ENCODE assay signal across 9 cellular contexts in the genomic region with DNA sequence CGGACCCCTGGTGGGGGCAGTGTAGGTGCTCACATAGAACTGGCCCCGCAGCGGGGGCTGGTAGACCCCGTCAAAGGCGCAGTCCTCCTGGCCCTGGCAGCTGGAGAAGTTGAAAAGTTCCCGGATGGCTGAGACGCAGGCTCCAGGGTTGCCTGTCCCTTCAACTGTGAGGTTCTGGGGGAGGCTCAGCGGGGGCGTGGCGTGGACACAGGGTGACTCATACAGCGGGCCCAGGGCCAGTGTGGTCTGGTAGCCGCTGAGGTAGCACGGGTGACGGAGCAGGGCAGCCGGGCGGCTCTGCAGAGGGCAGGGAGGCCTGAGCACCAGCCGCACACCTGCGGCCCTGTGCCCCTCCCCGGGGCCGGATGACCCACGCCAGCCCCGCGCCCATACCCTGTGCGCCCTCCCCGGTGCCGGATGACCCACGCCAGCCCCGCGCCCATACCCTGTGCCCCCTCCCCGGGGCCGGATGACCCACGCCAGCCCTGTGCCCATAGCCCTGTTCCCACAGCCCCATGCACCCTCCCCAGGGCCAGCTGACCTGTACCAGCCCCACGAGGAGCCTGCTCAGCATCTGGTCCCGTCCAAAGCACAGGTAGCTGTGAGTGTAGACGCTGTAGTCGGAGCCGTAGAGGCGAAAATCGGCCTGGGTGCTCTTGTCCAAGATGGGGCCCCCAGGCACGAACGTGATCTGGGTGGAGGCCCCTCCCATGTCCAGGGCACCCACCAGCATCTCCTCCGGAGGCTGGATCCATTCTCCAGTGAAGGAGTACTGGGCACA. TPM values are rescaled to one million over a fixed set of nuclear protein-coding genes. Genes with fewer than 3 reads are reported as not detected.
DNase-seq lines count a peak whose midpoint lies in the region; TF ChIP-seq lines count a peak whose summit lies in the region.
"Had no signal": no experiment of that assay in that cellular context is flagged by ENCODE, and none has a peak within 500 bp of the region (broad histone marks: within the 10 kb centered on the region; RNA-seq: fewer than 3 reads in every experiment).

No MANE protein-coding gene starts in this region.

- intact Hi-C loops in thyroid gland (cut with DNase I), result no loop called here

- peak overlapping the region; percentile 54 for H3K9ac ChIP-seq in adipocyte (ENCODE audit: low read length)

- no peak for TF ChIP-seq POLR2A in thyroid gland (IDR thresholded peaks at IDR 0.05)

- H3K4me1 ChIP-seq in adipocyte (ENCODE audit: control insufficient read depth, insufficient read depth, low read length) (peaks cover 4% of the 10 kb centered on the region), thyroid gland (peaks cover 0 to 27% of the 10 kb centered on the region in 2 donors)

- H3K27ac ChIP-seq in thyroid gland, result peak overlapping the region in 1 of 3 donors; percentile 56

- H3K9me3 ChIP-seq in adipocyte (ENCODE audit: control insufficient read depth, low read length) (no peaks in the 10 kb centered on the region), thyroid gland (no peaks in the 10 kb centered on the region)

- WGBS in thyroid gland, 2 donors, result 65 to 74% methylated on average over 12 to 31 of the region's 42 CpGs

- DNase-seq in HT1080 (ENCODE audit: low read depth) (peak; percentile 91), adipocyte (ENCODE audit: low read depth) (peak; percentile 20), kidney epithelial cell (ENCODE audit: low read depth) (peak; percentile 71), thyroid gland (peak; percentile 74 to 85), hypothalamus (lab: John Stamatoyannopoulos, UW) (no peak), Ammon's horn (ENCODE audit: low spot score) (no peak), NCI-H1436 (lab: John Stamatoyannopoulos, UW) (no peak)
- DNase-seq in activated naive CD4-positive, alpha-beta T cell (lab: John Stamatoyannopoulos, UW), result no peak

- peaks cover 17% of the 10 kb centered on the region for H3K27me3 ChIP-seq in adipocyte (replicated peaks; ENCODE audit: control insufficient read depth, insufficient read depth, low read length)
- H3K27me3 ChIP-seq in kidney epithelial cell (ENCODE audit: control insufficient read depth, insufficient read depth, low read length), result peaks cover 44% of the 10 kb centered on the region
- H3K27me3 ChIP-seq in thyroid gland, result no peaks in the 10 kb centered on the region

- no peak for TF ChIP-seq CTCF in kidney epithelial cell (IDR thresholded peaks at IDR 0.05; ENCODE audit: insufficient read depth, low read length, poor library complexity, severe bottlenecking)
- no peak for TF ChIP-seq CTCF in thyroid gland (IDR thresholded peaks at IDR 0.05)

- H3K4me3 ChIP-seq in adipocyte (ENCODE audit: low read length) (no peak overlapping the region), kidney epithelial cell (ENCODE audit: low read depth, low read length) (no peak overlapping the region), thyroid gland (replicated peaks in 1 of 3) (no peak overlapping the region)

- H3K36me3 ChIP-seq in adipocyte (ENCODE audit: control insufficient read depth, insufficient read depth, low read length, severe bottlenecking), result no peaks in the 10 kb centered on the region
- no peaks in the 10 kb centered on the region for H3K36me3 ChIP-seq in kidney epithelial cell (ENCODE audit: control insufficient read depth, insufficient read depth, low read length)
- H3K36me3 ChIP-seq in thyroid gland, result no peaks in the 10 kb centered on the region

RNA-seq across cellular contexts. Expression of a gene that starts 5.0 kb away (rescaled TPM):
- not detected in 2 replicates for total RNA-seq in HT1080 (2014; rRNA removed; shearing (Covaris generic))
- not detected in 2 replicates for polyA plus RNA-seq in HT1080 (2015; cell fraction: cytosol; rRNA removed)
- 0.11 TPM in 1 of 2 replicates, not detected in the other for polyA plus RNA-seq in HT1080 (2015; cell fraction: nucleus; rRNA removed)
- total RNA-seq in kidney epithelial cell (not detected in 2 replicates), thyroid gland (under 1 TPM in 2 of 4 donors, not detected in 2; 0.29 to 0.78 TPM)
- total RNA-seq: T-helper 2 cell treated with Interferon-gamma antibody and Interleukin-4, amounts not matched to agents 100 ng/mL and 5 ng/mL, for 36 hours had no signal

RNA-seq across cellular contexts. Expression of a gene that starts 13.0 kb away (rescaled TPM):
- 0.10 TPM in 1 of 2 replicates, not detected in the other for total RNA-seq in HT1080 (2014; rRNA removed; shearing (Covaris generic))
- 0.08 and 0.58 TPM in 2 replicates for polyA plus RNA-seq in HT1080 (2015; cell fraction: cytosol; rRNA removed)
- polyA plus RNA-seq in HT1080 (2015; cell fraction: nucleus; rRNA removed), result 1.2 and 2.8 TPM in 2 replicates
- total RNA-seq in kidney epithelial cell (0.84 and 1.8 TPM in 2 replicates), thyroid gland (10 to 100 TPM in 2 of 4 donors, 1 to 10 TPM in 2; 5.4 to 16.6 (median 10.0) TPM)

RNA-seq across cellular contexts. Expression of a gene that starts 13.2 kb away (rescaled TPM):
- 3.5 and 4.7 TPM in 2 replicates for total RNA-seq in HT1080 (2014; rRNA removed; shearing (Covaris generic))
- polyA plus RNA-seq in HT1080 (2015; cell fraction: cytosol; rRNA removed), result 5.8 and 6.0 TPM in 2 replicates
- 9.7 and 12.1 TPM in 2 replicates for polyA plus RNA-seq in HT1080 (2015; cell fraction: nucleus; rRNA removed)
- total RNA-seq in kidney epithelial cell (8.6 and 13.3 TPM in 2 replicates), thyroid gland (10 to 100 TPM; 13.0 to 32.0 (median 26.6) TPM)

RNA-seq across cellular contexts. Expression of a gene that starts 23.0 kb away (rescaled TPM):
- total RNA-seq in HT1080 (2014; rRNA removed; shearing (Covaris generic)), result 34.5 and 40.0 TPM in 2 replicates
- polyA plus RNA-seq in HT1080 (2015; cell fraction: cytosol; rRNA removed), result 46.5 and 49.6 TPM in 2 replicates
- 76.9 and 81.3 TPM in 2 replicates for polyA plus RNA-seq in HT1080 (2015; cell fraction: nucleus; rRNA removed)
- 52.5 and 65.5 TPM in 2 replicates for total RNA-seq in kidney epithelial cell
- total RNA-seq in thyroid gland, result 10 to 100 TPM; 50.1 to 58.5 (median 54.2) TPM

Comparison
In these comparisons a context has a peak if more than half of its experiments do, and no peak if none do; other contexts are left out.
1. DNase-seq: peak in HT1080 (single experiment), adipocyte (single experiment), kidney epithelial cell (single experiment) and thyroid gland (2 of 2); none in hypothalamus (0 of 51), Ammon's horn (single experiment), NCI-H1436 (single experiment) and activated naive CD4-positive, alpha-beta T cell (0 of 4).